ENCODE assay signal across 1 cellular context in genomic region chr9:137878146-137878941, GRCh38.
TF ChIP-seq lines count a peak whose summit lies in the region.

No MANE protein-coding gene starts in this region.

TF ChIP-seq in K562, 482 proteins besides CTCF, POLR2A, EP300 and RAD21 (continued from another document):
- TF ChIP-seq ID3 (CRISPR knock-in tag; IDR thresholded peaks at IDR 0.05): no peak
- TF ChIP-seq ID3 (tag; IDR thresholded peaks at IDR 0.05): no peak
- peak; percentile 97 for TF ChIP-seq REST (CRISPR knock-in tag; IDR thresholded peaks at IDR 0.05; ENCODE audit: low read depth)
- no peak for TF ChIP-seq XRCC3 (IDR thresholded peaks at IDR 0.05)
- peak; percentile 74; the same call in 1 of the 2 replicates for TF ChIP-seq ZNF511 (CRISPR knock-in tag; IDR thresholded peaks at IDR 0.05)
- TF ChIP-seq ZBTB7A (IDR thresholded peaks at IDR 0.05; ENCODE audit: borderline replicate concordance, control insufficient read depth, low read depth, low read length): peak; percentile 70; the same call in 1 of the 2 replicates
- TF ChIP-seq MAZ (CRISPR knock-in tag; conservative IDR thresholded peaks at IDR 0.05 in 1 of 2, IDR thresholded peaks at IDR 0.05 in 1 of 2): peak in 1 of 2 experiments; percentile 48; a peak in 1 of 4 replicates
